Comparison of ENCODE assay signal across 36 cellular contexts in the genomic region with DNA sequence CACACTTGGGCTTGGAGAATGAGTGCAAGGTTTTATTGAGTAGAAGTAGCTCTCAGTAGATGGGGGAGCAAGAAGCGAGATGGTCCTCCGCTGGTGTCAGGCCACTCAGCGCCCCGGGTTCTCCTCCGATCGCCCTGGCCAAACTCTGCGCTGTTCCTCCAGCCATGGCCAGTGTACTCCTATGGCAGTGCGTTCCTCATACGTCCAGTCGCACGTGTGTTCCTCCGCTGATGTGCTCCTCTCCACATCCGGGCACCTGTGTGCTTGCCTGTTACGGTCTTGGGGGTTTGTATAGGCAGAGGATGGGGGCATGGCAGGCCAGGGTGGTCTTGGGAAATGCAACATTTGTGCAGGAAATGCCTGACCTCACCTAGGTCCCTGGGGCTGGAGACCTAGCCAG.
"Had no signal": no experiment of that assay in that cellular context is flagged by ENCODE, and none has a peak within 500 bp of the region (broad histone marks: within the 10 kb centered on the region; RNA-seq: fewer than 3 reads in every experiment).

No MANE protein-coding gene starts in this region.

- DNase-seq: activated CD4-positive, alpha-beta memory T cell treated with anti-CD3 and anti-CD28 coated beads, Interleukin-2, amount 10 ng/mL, durations not matched to agents 7 days and 5 days; activated CD4-positive, alpha-beta T cell treated with anti-CD3 and anti-CD28 coated beads for 1 hour; activated CD4-positive, alpha-beta T cell treated with anti-CD3 and anti-CD28 coated beads for 48 hours; activated CD4-positive, CD25-positive, alpha-beta regulatory T cell; activated CD8-positive, alpha-beta memory T cell treated with anti-CD3 and anti-CD28 coated beads for 24 hours; activated CD8-positive, alpha-beta memory T cell treated with anti-CD3 and anti-CD28 coated beads, Interleukin-2, amount 10 ng/mL, durations not matched to agents 7 days and 5 days; activated CD8-positive, alpha-beta memory T cell treated with anti-CD3 and anti-CD28 coated beads, Interleukin-2, amount 50 U/mL, for 48 hours; activated effector memory CD4-positive, alpha-beta T cell treated with anti-CD3 and anti-CD28 coated beads, Interleukin-2, amount 50 U/mL, for 16 hours; activated naive CD4-positive, alpha-beta T cell; activated T-cell treated with anti-CD3 and anti-CD28 coated beads, Interleukin-2, amount 50 U/mL, for 48 hours; adrenal gland; body of pancreas; Kasumi-1; KG1; MG63; NCI-H1048; NCI-H1105 treated with DMSO at 0.1 percent for 48 hours; NCI-H1436; NCI-H187; NCI-H2029 treated with DMSO at 0.1 percent for 48 hours; NCI-H2107; NCI-H2171; NCI-H510A; NCI-H526; NCI-H748 treated with DMSO at 0.1 percent for 48 hours; NK-92 treated with Interleukin-12 subunit alpha and Interleukin-12 subunit beta, amount 100 ng/mL, for 24 hours; PC-9; SW 1271; T-helper 1 cell; T-helper 2 cell; T-helper 9 cell; WERI-Rb-1 had no signal

- H3K4me3 ChIP-seq: adrenal gland, body of pancreas, breast epithelium, MG63, PC-9 had no signal

- H3K9me3 ChIP-seq: adrenal gland, body of pancreas, breast epithelium, MG63 had no signal

- H3K36me3 ChIP-seq: adrenal gland, breast epithelium, MG63, WERI-Rb-1 had no signal

- H3K27me3 Mint-ChIP-seq: activated CD4-positive, alpha-beta memory T cell treated with anti-CD3 and anti-CD28 coated beads, Interleukin-2, amount 10 ng/mL, durations not matched to agents 7 days and 5 days; activated CD8-positive, alpha-beta memory T cell treated with anti-CD3 and anti-CD28 coated beads, Interleukin-2, amount 10 ng/mL, durations not matched to agents 7 days and 5 days; activated T-helper 17 cell treated with anti-CD3 and anti-CD28 coated beads, Interleukin-2, amount 50 U/mL, for 72 hours had no signal

- H3K27ac ChIP-seq: adrenal gland, body of pancreas, breast epithelium, PC-9, RWPE1, WERI-Rb-1 had no signal

- H3K4me1 Mint-ChIP-seq: activated CD4-positive, alpha-beta memory T cell treated with anti-CD3 and anti-CD28 coated beads, Interleukin-2, amount 10 ng/mL, durations not matched to agents 7 days and 5 days; activated CD8-positive, alpha-beta memory T cell treated with anti-CD3 and anti-CD28 coated beads, Interleukin-2, amount 10 ng/mL, durations not matched to agents 7 days and 5 days; activated T-helper 17 cell treated with anti-CD3 and anti-CD28 coated beads, Interleukin-2, amount 50 U/mL, for 72 hours had no signal

- H3K4me3 Mint-ChIP-seq: activated CD4-positive, alpha-beta memory T cell treated with anti-CD3 and anti-CD28 coated beads, Interleukin-2, amount 10 ng/mL, durations not matched to agents 7 days and 5 days; activated CD8-positive, alpha-beta memory T cell treated with anti-CD3 and anti-CD28 coated beads, Interleukin-2, amount 10 ng/mL, durations not matched to agents 7 days and 5 days; activated T-helper 17 cell treated with anti-CD3 and anti-CD28 coated beads, Interleukin-2, amount 50 U/mL, for 72 hours had no signal

- H3K4me1 ChIP-seq: adrenal gland, body of pancreas, breast epithelium had no signal

- H3K27ac Mint-ChIP-seq: activated CD4-positive, alpha-beta memory T cell treated with anti-CD3 and anti-CD28 coated beads, Interleukin-2, amount 10 ng/mL, durations not matched to agents 7 days and 5 days; activated CD8-positive, alpha-beta memory T cell treated with anti-CD3 and anti-CD28 coated beads, Interleukin-2, amount 10 ng/mL, durations not matched to agents 7 days and 5 days; activated naive CD4-positive, alpha-beta T cell treated with anti-CD3 and anti-CD28 coated beads, Interleukin-2, amount 50 U/mL, for 72 hours; activated T-helper 17 cell treated with anti-CD3 and anti-CD28 coated beads, Interleukin-2, amount 50 U/mL, for 72 hours had no signal

- H3K27me3 ChIP-seq: adrenal gland, body of pancreas, breast epithelium had no signal

- H3K36me3 Mint-ChIP-seq: activated CD8-positive, alpha-beta memory T cell treated with anti-CD3 and anti-CD28 coated beads, Interleukin-2, amount 10 ng/mL, durations not matched to agents 7 days and 5 days; activated naive CD4-positive, alpha-beta T cell treated with anti-CD3 and anti-CD28 coated beads, Interleukin-2, amount 50 U/mL, for 72 hours had no signal
